In genomic region chrX:22950278-22951266, GRCh38 we compare ENCODE assay signal across 11 cellular contexts. TPM values are rescaled to one million over a fixed set of nuclear protein-coding genes. Genes with fewer than 3 reads are reported as not detected.
DNase-seq lines count a peak whose midpoint lies in the region; ATAC-seq, FAIRE-seq and TF ChIP-seq lines count a peak whose summit lies in the region.
"Had no signal": no experiment of that assay in that cellular context is flagged by ENCODE, and none has a peak within 500 bp of the region (broad histone marks: within the 10 kb centered on the region; RNA-seq: fewer than 3 reads in every experiment).

No MANE protein-coding gene starts in this region.

- no peaks in the 10 kb centered on the region for H3K27me3 ChIP-seq in PC-9 (ENCODE audit: insufficient read depth, low read depth)
- peaks cover 0 to 11% (median 0%) of the 10 kb centered on the region in 4 donors for H3K27me3 ChIP-seq in pancreas

- no peaks in the 10 kb centered on the region for H3K4me1 ChIP-seq in PC-9 (replicated peaks; ENCODE audit: insufficient read depth)
- no peaks in the 10 kb centered on the region for H3K4me1 ChIP-seq in pancreas

- no peak overlapping the region for H3K4me2 ChIP-seq in PC-9

- no peak overlapping the region for H3K4me3 Mint-ChIP-seq in activated CD4-positive, alpha-beta memory T cell treated with anti-CD3 and anti-CD28 coated beads, Interleukin-2, amount 10 ng/mL, durations not matched to agents 7 days and 5 days
- H3K4me3 Mint-ChIP-seq in stimulated activated naive CD8-positive, alpha-beta T cell treated with anti-CD3 and anti-CD28 coated beads, Interleukin-15, amount 100 ng/mL, for 72 hours: no peak overlapping the region
- no peak overlapping the region for H3K4me3 Mint-ChIP-seq in activated T-helper 17 cell treated with anti-CD3 and anti-CD28 coated beads, Interleukin-2, amount 50 U/mL, for 72 hours
- H3K4me3 Mint-ChIP-seq: activated T-helper 1 cell treated with anti-CD3 and anti-CD28 coated beads, Interleukin-12 subunit alpha, Interleukin-12 subunit beta, Interleukin-2, Interleukin-4 antibody, amounts not matched to agents 30 ng/mL and 10 ng/mL and 1 ng/mL, durations not matched to agents 14 hours and 24 hours and 36 hours; neural crest cell had no signal

- H3K9me3 ChIP-seq in PC-9 (ENCODE audit: insufficient read depth, low read depth) (no peaks in the 10 kb centered on the region), pancreas (no peaks in the 10 kb centered on the region)

- H3K36me3 Mint-ChIP-seq in activated CD4-positive, alpha-beta memory T cell treated with anti-CD3 and anti-CD28 coated beads, Interleukin-2, amount 10 ng/mL, durations not matched to agents 7 days and 5 days (ENCODE audit: low read depth): no peaks in the 10 kb centered on the region
- no peaks in the 10 kb centered on the region for H3K36me3 Mint-ChIP-seq in activated T-helper 17 cell treated with anti-CD3 and anti-CD28 coated beads, Interleukin-2, amount 50 U/mL, for 72 hours (ENCODE audit: low read depth)

- no peaks in the 10 kb centered on the region for H3K79me2 ChIP-seq in PC-9 (ENCODE audit: low read depth)

- no peak for FAIRE-seq in pancreas (lab: Jason Lieb, UNC)

- no peak overlapping the region for H2AFZ ChIP-seq in PC-9

- H3K27ac Mint-ChIP-seq in activated CD4-positive, alpha-beta memory T cell treated with anti-CD3 and anti-CD28 coated beads, Interleukin-2, amount 10 ng/mL, durations not matched to agents 7 days and 5 days: no peak overlapping the region
- no peak overlapping the region for H3K27ac Mint-ChIP-seq in stimulated activated naive CD8-positive, alpha-beta T cell treated with anti-CD3 and anti-CD28 coated beads, Interleukin-15, amount 100 ng/mL, for 72 hours
- H3K27ac Mint-ChIP-seq in activated T-helper 17 cell treated with anti-CD3 and anti-CD28 coated beads, Interleukin-2, amount 50 U/mL, for 72 hours: no peak overlapping the region
- H3K27ac Mint-ChIP-seq: activated T-helper 1 cell treated with anti-CD3 and anti-CD28 coated beads, Interleukin-12 subunit alpha, Interleukin-12 subunit beta, Interleukin-2, Interleukin-4 antibody, amounts not matched to agents 30 ng/mL and 10 ng/mL and 1 ng/mL, durations not matched to agents 14 hours and 24 hours and 36 hours had no signal

- POLR2A ChIA-PET in PC-9 (lab: Charles Lee; ENCODE audit: unreplicated experiment): no interaction called here
- POLR2A ChIA-PET in activated CD4-positive, alpha-beta memory T cell treated with anti-CD3 and anti-CD28 coated beads, Interleukin-2, amount 10 ng/mL, durations not matched to agents 7 days and 5 days (lab: Charles Lee): no interaction called here

- DNase-seq in G401 (ENCODE audit: low spot score): peak; percentile 9
- DNase-seq in PC-9: peak; percentile 49 to 66
- DNase-seq in dermis microvascular lymphatic vessel endothelial cell (ENCODE audit: low read depth in 2 of 2): peak; percentile 37 to 75
- peak in 3 of 6 donors; percentile 17 to 25 (median 20) for DNase-seq in pancreas
- DNase-seq in activated CD4-positive, alpha-beta memory T cell treated with anti-CD3 and anti-CD28 coated beads, Interleukin-2, amount 10 ng/mL, durations not matched to agents 7 days and 5 days: no peak
- DNase-seq in stimulated activated naive CD8-positive, alpha-beta T cell treated with anti-CD3 and anti-CD28 coated beads, Interleukin-15, amount 100 ng/mL, for 72 hours: no peak
- DNase-seq: Kasumi-1 had no signal

- ATAC-seq in pancreas (peak in 3 of 4 donors; percentile 70 to 89 (median 76)), HG02885 (IDR thresholded peaks at IDR 0.05; ENCODE audit: poor library complexity, unreplicated experiment) (no peak)
- no peak for ATAC-seq in stimulated activated naive CD8-positive, alpha-beta T cell treated with anti-CD3 and anti-CD28 coated beads, Interleukin-15, amount 100 ng/mL, for 72 hours
- ATAC-seq in activated T-helper 17 cell treated with anti-CD3 and anti-CD28 coated beads, Interleukin-2, amount 50 U/mL, for 72 hours (replicated peaks): no peak

- no peaks in the 10 kb centered on the region for H3K9me2 ChIP-seq in PC-9 (ENCODE audit: insufficient read depth)

- H3K27ac ChIP-seq in PC-9 (0 out of 2 replicates have a peak overlapping the region, but pooled peaks have one; percentile 16), pancreas (no peak overlapping the region)

- CTCF ChIA-PET in PC-9 (lab: Charles Lee): interaction anchor here (0.7 kb wide), 1 partner anchor 671 kb away, joined by 4 read pairs; no protein-coding TSS in a partner anchor
- CTCF ChIA-PET in activated CD4-positive, alpha-beta memory T cell treated with anti-CD3 and anti-CD28 coated beads, Interleukin-2, amount 10 ng/mL, durations not matched to agents 7 days and 5 days (lab: Charles Lee): interaction anchor here (0.7 kb wide), 1 partner anchor 209 kb away, joined by 6 read pairs; no protein-coding TSS in a partner anchor

- no peak overlapping the region for H3K4me3 ChIP-seq in PC-9
- H3K4me3 ChIP-seq in pancreas: no peak overlapping the region

- intact Hi-C loops in PC-9 (cut with micrococcal nuclease; ENCODE audit: unreplicated experiment) (no loop called here), pancreas (cut with DNase I) (no loop called here)

- H4K20me1 ChIP-seq in PC-9 (ENCODE audit: insufficient read depth): no peaks in the 10 kb centered on the region

- no peaks in the 10 kb centered on the region for H3K27me3 Mint-ChIP-seq in activated CD4-positive, alpha-beta memory T cell treated with anti-CD3 and anti-CD28 coated beads, Interleukin-2, amount 10 ng/mL, durations not matched to agents 7 days and 5 days
- H3K27me3 Mint-ChIP-seq in stimulated activated naive CD8-positive, alpha-beta T cell treated with anti-CD3 and anti-CD28 coated beads, Interleukin-15, amount 100 ng/mL, for 72 hours: no peaks in the 10 kb centered on the region
- H3K27me3 Mint-ChIP-seq in activated T-helper 17 cell treated with anti-CD3 and anti-CD28 coated beads, Interleukin-2, amount 50 U/mL, for 72 hours: no peaks in the 10 kb centered on the region

- H3K9me3 Mint-ChIP-seq in activated CD4-positive, alpha-beta memory T cell treated with anti-CD3 and anti-CD28 coated beads, Interleukin-2, amount 10 ng/mL, durations not matched to agents 7 days and 5 days: no peaks in the 10 kb centered on the region
- H3K9me3 Mint-ChIP-seq in stimulated activated naive CD8-positive, alpha-beta T cell treated with anti-CD3 and anti-CD28 coated beads, Interleukin-15, amount 100 ng/mL, for 72 hours: peaks cover 0 to 7% of the 10 kb centered on the region in 2 donors
- peaks cover 3% of the 10 kb centered on the region for H3K9me3 Mint-ChIP-seq in activated T-helper 17 cell treated with anti-CD3 and anti-CD28 coated beads, Interleukin-2, amount 50 U/mL, for 72 hours
- H3K9me3 Mint-ChIP-seq: activated T-helper 1 cell treated with anti-CD3 and anti-CD28 coated beads, Interleukin-12 subunit alpha, Interleukin-12 subunit beta, Interleukin-2, Interleukin-4 antibody, amounts not matched to agents 30 ng/mL and 10 ng/mL and 1 ng/mL, durations not matched to agents 14 hours and 24 hours and 36 hours; neural crest cell had no signal

- WGBS in pancreas, 2 donors: 52 to 63% methylated on average over 5 of the region's 5 CpGs

- no TSS peak for BruUV-seq in PC-9 (replicated peaks; lab: Mats Ljungman, UMichigan)

- H3F3A ChIP-seq in PC-9 (ENCODE audit: insufficient read depth, low read depth): no peaks in the 10 kb centered on the region

- in situ Hi-C loops in G401 (cut with HindIII; ENCODE audit: low sequenced_read_pairs): no loop called here

- TF ChIP-seq CTCF in PC-9 (conservative IDR thresholded peaks at IDR 0.05) (no peak), pancreas (IDR thresholded peaks at IDR 0.05) (no peak)

- no peaks in the 10 kb centered on the region for H3K36me3 ChIP-seq in PC-9 (ENCODE audit: low read depth)
- H3K36me3 ChIP-seq in pancreas: no peaks in the 10 kb centered on the region

- no peaks in the 10 kb centered on the region for H3K4me1 Mint-ChIP-seq in activated CD4-positive, alpha-beta memory T cell treated with anti-CD3 and anti-CD28 coated beads, Interleukin-2, amount 10 ng/mL, durations not matched to agents 7 days and 5 days
- no peaks in the 10 kb centered on the region for H3K4me1 Mint-ChIP-seq in stimulated activated naive CD8-positive, alpha-beta T cell treated with anti-CD3 and anti-CD28 coated beads, Interleukin-15, amount 100 ng/mL, for 72 hours
- H3K4me1 Mint-ChIP-seq in activated T-helper 17 cell treated with anti-CD3 and anti-CD28 coated beads, Interleukin-2, amount 50 U/mL, for 72 hours: no peaks in the 10 kb centered on the region

RNA-seq across cellular contexts. Expression of gene DDX53, which starts 49.2 kb away (rescaled TPM):
- not detected in 2 replicates for total RNA-seq in G401 (2014; rRNA removed; shearing (Covaris generic))
- not detected in 2 replicates for total RNA-seq in PC-9 (2021)
- total RNA-seq in dermis microvascular lymphatic vessel endothelial cell: not detected in 2 replicates
- total RNA-seq in pancreas: not detected
- polyA plus RNA-seq in pancreas: not detected
- total RNA-seq in activated CD4-positive, alpha-beta memory T cell treated with anti-CD3 and anti-CD28 coated beads, Interleukin-2, amount 10 ng/mL, durations not matched to agents 7 days and 5 days: not detected
- total RNA-seq in activated T-helper 17 cell treated with anti-CD3 and anti-CD28 coated beads, Interleukin-2, amount 50 U/mL, for 72 hours: not detected
- total RNA-seq: activated T-helper 1 cell treated with anti-CD3 and anti-CD28 coated beads, Interleukin-12 subunit alpha, Interleukin-12 subunit beta, Interleukin-2, Interleukin-4 antibody, amounts not matched to agents 30 ng/mL and 10 ng/mL and 1 ng/mL, durations not matched to agents 14 hours and 24 hours and 36 hours; neural crest cell had no signal

Comparison
In these comparisons a context has a peak if more than half of its experiments do, and no peak if none do; other contexts are left out.
1. DNase-seq: peak in G401 (single experiment), PC-9 (2 of 2) and dermis microvascular lymphatic vessel endothelial cell (2 of 2); none in activated CD4-positive, alpha-beta memory T cell treated with anti-CD3 and anti-CD28 coated beads, Interleukin-2, amount 10 ng/mL, durations not matched to agents 7 days and 5 days (single experiment) and stimulated activated naive CD8-positive, alpha-beta T cell treated with anti-CD3 and anti-CD28 coated beads, Interleukin-15, amount 100 ng/mL, for 72 hours (0 of 2).
2. ATAC-seq: peak in pancreas (3 of 4); none in stimulated activated naive CD8-positive, alpha-beta T cell treated with anti-CD3 and anti-CD28 coated beads, Interleukin-15, amount 100 ng/mL, for 72 hours (single experiment), HG02885 (single experiment) and activated T-helper 17 cell treated with anti-CD3 and anti-CD28 coated beads, Interleukin-2, amount 50 U/mL, for 72 hours (single experiment).